In genomic region chr1:153493343-153493960, GRCh38 we compare ENCODE assay signal across 21 cellular contexts. TPM values are rescaled to one million over a fixed set of nuclear protein-coding genes. Genes with fewer than 3 reads are reported as not detected.
DNase-seq lines count a peak whose midpoint lies in the region; ATAC-seq and TF ChIP-seq lines count a peak whose summit lies in the region.
"Had no signal": no experiment of that assay in that cellular context is flagged by ENCODE, and none has a peak within 500 bp of the region (broad histone marks: within the 10 kb centered on the region; RNA-seq: fewer than 3 reads in every experiment).

No MANE protein-coding gene starts in this region.

- TF ChIP-seq CTCF in left ventricle myocardium inferior (IDR thresholded peaks at IDR 0.05; ENCODE audit: borderline replicate concordance) = no peak
- no peak for TF ChIP-seq CTCF in natural killer cell (IDR thresholded peaks at IDR 0.05)

- no peak overlapping the region for H2AFZ ChIP-seq in mesenchymal stem cell (ENCODE audit: low read depth, low read length)

- H3K18ac ChIP-seq in mesenchymal stem cell (ENCODE audit: low read depth in 1 of 2, low read length in 2 of 2) = no peak overlapping the region

- H2AK5ac ChIP-seq in mesenchymal stem cell (ENCODE audit: low read length, severe bottlenecking) = no peak overlapping the region

- no peaks in the 10 kb centered on the region for H3K79me1 ChIP-seq in mesenchymal stem cell (replicated peaks; ENCODE audit: low read length, poor library complexity, severe bottlenecking)

- H2BK5ac ChIP-seq in mesenchymal stem cell (ENCODE audit: low read depth, low read length, poor library complexity, severe bottlenecking) = no peak overlapping the region

- H2BK12ac ChIP-seq in mesenchymal stem cell (ENCODE audit: low read length in 2 of 2) = no peak overlapping the region

- intact Hi-C loops in left ventricle myocardium inferior (cut with micrococcal nuclease) = no loop called here
- intact Hi-C loops in left cardiac atrium (cut with DNase I) = loop anchor here in 1 of 2 donors (5.0 kb wide), 1 partner anchor 141 kb away; no protein-coding TSS in a partner anchor
- intact Hi-C loops in sciatic nerve (cut with DNase I) = loop anchor here (5.0 kb wide), 1 partner anchor 141 kb away; no protein-coding TSS in a partner anchor
- intact Hi-C loops in natural killer cell (cut with micrococcal nuclease) = no loop called here

- H3K4ac ChIP-seq in mesenchymal stem cell (ENCODE audit: low read depth in 1 of 2, low read length in 2 of 2) = no peak overlapping the region

- no peak overlapping the region for H4K91ac ChIP-seq in mesenchymal stem cell (ENCODE audit: low read length)

- H3K9me3 ChIP-seq in left ventricle myocardium inferior (replicated peaks) = no peaks in the 10 kb centered on the region
- no peaks in the 10 kb centered on the region for H3K9me3 ChIP-seq in mesenchymal stem cell (ENCODE audit: control insufficient read depth, low read length)
- H3K9me3 ChIP-seq: HAP-1, SK-N-SH, stomach had no signal

- no peak overlapping the region for H3K27ac Mint-ChIP-seq in natural killer cell
- H3K27ac Mint-ChIP-seq: activated T-helper 2 cell treated with anti-CD3 and anti-CD28 coated beads, Interferon-gamma antibody, Interleukin-2, Interleukin-4, amounts not matched to agents 10 μg/mL and 5 μg/mL and 100 μg/mL, durations not matched to agents 14 hours and 24 hours and 36 hours had no signal

- no peak overlapping the region for H4K8ac ChIP-seq in mesenchymal stem cell (ENCODE audit: low read length)

- no peaks in the 10 kb centered on the region for H3K36me3 Mint-ChIP-seq in natural killer cell

- H3K27ac ChIP-seq in left ventricle myocardium inferior (replicated peaks) = peak overlapping the region; percentile 81
- H3K27ac ChIP-seq in mesenchymal stem cell (ENCODE audit: low read length, poor library complexity, severe bottlenecking) = no peak overlapping the region
- H3K27ac ChIP-seq in urinary bladder (ENCODE audit: low read depth) = peak overlapping the region; percentile 66
- H3K27ac ChIP-seq: stomach had no signal

- H3K36me3 ChIP-seq in left ventricle myocardium inferior (no peaks in the 10 kb centered on the region), mesenchymal stem cell (ENCODE audit: control insufficient read depth in 1 of 2, insufficient read depth in 2 of 2, low read depth in 1 of 2, low read length in 2 of 2) (no peaks in the 10 kb centered on the region), urinary bladder (ENCODE audit: insufficient read depth) (no peaks in the 10 kb centered on the region)
- H3K36me3 ChIP-seq: HAP-1, stomach had no signal

- H3K4me1 Mint-ChIP-seq in natural killer cell = peaks cover 0 to 4% of the 10 kb centered on the region in 2 donors

- peaks cover 17 to 20% of the 10 kb centered on the region in 2 donors for H3K27me3 Mint-ChIP-seq in natural killer cell (ENCODE audit: low read depth in 2 of 2)

- H2BK15ac ChIP-seq in mesenchymal stem cell (ENCODE audit: low read depth, poor library complexity, severe bottlenecking) = no peak overlapping the region

- H3K27me3 ChIP-seq in left ventricle myocardium inferior (ENCODE audit: low read depth) = no peaks in the 10 kb centered on the region
- H3K27me3 ChIP-seq in mesenchymal stem cell (ENCODE audit: control insufficient read depth in 1 of 2, insufficient read depth in 1 of 2, low read length in 2 of 2) = peaks cover 0 to 17% of the 10 kb centered on the region in 2 experiments

- H3K4me2 ChIP-seq in mesenchymal stem cell (ENCODE audit: low read length, poor library complexity, severe bottlenecking) = no peak overlapping the region
- H3K4me2 ChIP-seq: SK-N-SH had no signal

- no peak overlapping the region for H3K14ac ChIP-seq in mesenchymal stem cell (ENCODE audit: low read length in 2 of 2)

- ATAC-seq in left cardiac atrium = no peak
- no peak for ATAC-seq in sciatic nerve
- ATAC-seq in natural killer cell = no peak
- no peak for ATAC-seq in GM18909 (IDR thresholded peaks at IDR 0.05; ENCODE audit: poor library complexity, unreplicated experiment)

- peaks cover 23% of the 10 kb centered on the region for H3K4me1 ChIP-seq in left ventricle myocardium inferior
- H3K4me1 ChIP-seq in mesenchymal stem cell (ENCODE audit: control insufficient read depth, insufficient read depth, low read depth, low read length) = no peaks in the 10 kb centered on the region
- H3K4me1 ChIP-seq in urinary bladder (ENCODE audit: insufficient read depth) = no peaks in the 10 kb centered on the region

- H2BK120ac ChIP-seq in mesenchymal stem cell (ENCODE audit: low read depth, low read length) = no peak overlapping the region

- H3K23ac ChIP-seq in mesenchymal stem cell (ENCODE audit: low read length in 2 of 2) = peak overlapping the region in 1 of 2 experiments; percentile 50

- H3K4me3 ChIP-seq in left ventricle myocardium inferior (no peak overlapping the region), mesenchymal stem cell (ENCODE audit: insufficient read depth in 1 of 2, low read depth in 1 of 2, low read length in 2 of 2) (no peak overlapping the region), urinary bladder (ENCODE audit: low read depth, low read length) (no peak overlapping the region)
- H3K4me3 ChIP-seq: HAP-1, stomach had no signal

- no peak overlapping the region for H3K4me3 Mint-ChIP-seq in natural killer cell

- no peaks in the 10 kb centered on the region for H3K9me3 Mint-ChIP-seq in natural killer cell
- H3K9me3 Mint-ChIP-seq: activated T-helper 2 cell treated with anti-CD3 and anti-CD28 coated beads, Interferon-gamma antibody, Interleukin-2, Interleukin-4, amounts not matched to agents 10 μg/mL and 5 μg/mL and 100 μg/mL, durations not matched to agents 14 hours and 24 hours and 36 hours had no signal

- DNase-seq in left ventricle myocardium inferior (no peak), left cardiac atrium (no peak), amniotic epithelial cell (ENCODE audit: low read depth) (peak; percentile 72), mesenchymal stem cell (peak; percentile 37), sciatic nerve (ENCODE audit: low spot score) (no peak), natural killer cell (no peak)
- DNase-seq: activated CD4-positive, CD25-positive, alpha-beta regulatory T cell treated with anti-CD3 and anti-CD28 coated beads, Interleukin-2, amount 50 U/mL, for 72 hours; KBM-7; kidney glomerular epithelial cell; NCI-H69; occipital lobe; SK-N-SH; stimulated activated CD4-positive, alpha-beta T cell treated with anti-CD3 and anti-CD28 coated beads, Interleukin-2, amount 100 ng/mL, for 48 hours; stomach; T-helper 9 cell had no signal

- no peak overlapping the region for H3K9ac ChIP-seq in mesenchymal stem cell (ENCODE audit: low read length)
- H3K9ac ChIP-seq: SK-N-SH had no signal

- WGBS in mesenchymal stem cell = 64% methylated on average over 6 of the region's 6 CpGs
- 69% methylated on average over 6 of the region's 6 CpGs for WGBS in urinary bladder

RNA-seq across cellular contexts. Expression of gene S100A7, which starts 33.0 kb away (rescaled TPM):
- total RNA-seq in left ventricle myocardium inferior (not detected), left cardiac atrium (not detected), urinary bladder (not detected), sciatic nerve (0.85 TPM), natural killer cell (not detected)
- polyA plus RNA-seq in mesenchymal stem cell (2013, experiment 1 of 2) = not detected
- not detected for polyA plus RNA-seq in mesenchymal stem cell (2013, experiment 2 of 2)
- not detected for polyA plus RNA-seq in urinary bladder
- total RNA-seq: activated T-helper 2 cell treated with anti-CD3 and anti-CD28 coated beads, Interferon-gamma antibody, Interleukin-2, Interleukin-4, amounts not matched to agents 10 μg/mL and 5 μg/mL and 100 μg/mL, durations not matched to agents 14 hours and 24 hours and 36 hours; frontal cortex; mononuclear cell; occipital lobe; stomach had no signal
- polyA plus RNA-seq: SK-N-SH had no signal

RNA-seq across cellular contexts. Expression of gene S100A6, which starts 42.3 kb away (rescaled TPM):
- 336 TPM for total RNA-seq in left ventricle myocardium inferior
- total RNA-seq in left cardiac atrium = 100 to 1,000 TPM; 449 to 518 TPM
- polyA plus RNA-seq in mesenchymal stem cell (2013, experiment 1 of 2) = 1,233 TPM
- polyA plus RNA-seq in mesenchymal stem cell (2013, experiment 2 of 2) = 1,286 TPM
- total RNA-seq in urinary bladder = 322 TPM
- polyA plus RNA-seq in urinary bladder = 1,706 TPM
- 1,022 TPM for total RNA-seq in sciatic nerve
- 100 to 1,000 TPM; 174 to 261 (median 245) TPM for total RNA-seq in natural killer cell

RNA-seq across cellular contexts. Expression of gene S100A5, which starts 47.3 kb away (rescaled TPM):
- not detected for total RNA-seq in left ventricle myocardium inferior
- not detected for total RNA-seq in left cardiac atrium
- 0.08 TPM for polyA plus RNA-seq in mesenchymal stem cell (2013, experiment 1 of 2)
- polyA plus RNA-seq in mesenchymal stem cell (2013, experiment 2 of 2) = not detected
- total RNA-seq in urinary bladder = not detected
- 0.42 TPM for polyA plus RNA-seq in urinary bladder
- total RNA-seq in sciatic nerve = not detected
- total RNA-seq in natural killer cell = not detected
- total RNA-seq: frontal cortex, mononuclear cell, occipital lobe, stomach had no signal
- polyA plus RNA-seq: stomach had no signal

RNA-seq across cellular contexts. Expression of gene S100A4, which starts 52.2 kb away (rescaled TPM):
- total RNA-seq in left ventricle myocardium inferior (137 TPM), left cardiac atrium (100 to 1,000 TPM; 206 to 332 TPM), urinary bladder (113 TPM), sciatic nerve (258 TPM), natural killer cell (100 to 1,000 TPM; 509 to 689 (median 597) TPM)
- 636 TPM for polyA plus RNA-seq in mesenchymal stem cell (2013, experiment 1 of 2)
- polyA plus RNA-seq in mesenchymal stem cell (2013, experiment 2 of 2) = 654 TPM
- 440 TPM for polyA plus RNA-seq in urinary bladder

RNA-seq across cellular contexts. Expression of gene S100A3, which starts 55.6 kb away (rescaled TPM):
- 0.36 TPM for total RNA-seq in left ventricle myocardium inferior
- total RNA-seq in left cardiac atrium = 1 to 10 TPM in 1 of 2 donors, under 1 TPM in 1; 0.77 to 3.3 TPM
- polyA plus RNA-seq in mesenchymal stem cell (2013, experiment 1 of 2) = 17.9 TPM
- polyA plus RNA-seq in mesenchymal stem cell (2013, experiment 2 of 2) = 18.8 TPM
- not detected for total RNA-seq in urinary bladder
- 5.2 TPM for polyA plus RNA-seq in urinary bladder
- not detected for total RNA-seq in sciatic nerve
- total RNA-seq in natural killer cell = not detected
- total RNA-seq: activated T-helper 2 cell treated with anti-CD3 and anti-CD28 coated beads, Interferon-gamma antibody, Interleukin-2, Interleukin-4, amounts not matched to agents 10 μg/mL and 5 μg/mL and 100 μg/mL, durations not matched to agents 14 hours and 24 hours and 36 hours; frontal cortex; mononuclear cell; occipital lobe; stomach had no signal

Comparison
In these comparisons a context has a peak if more than half of its experiments do, and no peak if none do; other contexts are left out.
1. DNase-seq: peak in amniotic epithelial cell (single experiment) and mesenchymal stem cell (single experiment); none in left ventricle myocardium inferior (single experiment), left cardiac atrium (single experiment), sciatic nerve (single experiment) and natural killer cell (single experiment).